Comparison of ENCODE assay signal across 17 cellular contexts in the genomic region with DNA sequence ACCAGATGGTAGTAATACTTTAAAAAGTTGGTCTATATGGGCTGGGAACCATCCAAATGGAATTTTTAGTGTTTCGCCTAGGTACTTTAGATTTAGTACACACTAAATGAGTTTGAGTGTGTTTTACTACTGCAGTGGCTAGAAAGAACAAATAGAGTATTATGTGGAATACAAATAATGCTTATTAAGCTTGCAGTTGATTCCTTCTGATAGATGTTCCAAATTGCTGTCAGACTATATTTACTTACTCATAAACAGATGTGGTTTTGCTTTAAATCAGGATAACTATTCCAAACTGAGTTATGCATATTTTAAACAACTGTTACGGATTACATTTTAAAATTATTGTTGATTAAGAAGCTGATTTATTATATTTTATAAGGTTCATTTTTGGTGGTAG.
DNase-seq lines count a peak whose midpoint lies in the region; ATAC-seq and FAIRE-seq lines count a peak whose summit lies in the region.
"Had no signal": no experiment of that assay in that cellular context is flagged by ENCODE, and none has a peak within 500 bp of the region (broad histone marks: within the 10 kb centered on the region; RNA-seq: fewer than 3 reads in every experiment).

No MANE protein-coding gene starts in this region.

- no peak for ATAC-seq in HG03571 (IDR thresholded peaks at IDR 0.05; ENCODE audit: unreplicated experiment)
- ATAC-seq in GM21786 (IDR thresholded peaks at IDR 0.05; ENCODE audit: unreplicated experiment), result no peak
- ATAC-seq: CD8-positive, alpha-beta T cell; GM12878 had no signal

- FAIRE-seq in islet of Langerhans (lab: Jason Lieb, UNC), result peak; percentile 84
- FAIRE-seq: D721Med, GM12878, GM18507 had no signal

- H3K27ac ChIP-seq in cingulate gyrus (ENCODE audit: low read depth, low read length), result peak overlapping the region; percentile 63
- peak overlapping the region; percentile 20 for H3K27ac ChIP-seq in temporal lobe (ENCODE audit: low read depth, low read length)
- H3K27ac ChIP-seq: 22Rv1 had no signal

- DNase-seq in DMS 273 (lab: John Stamatoyannopoulos, UW; ENCODE audit: unreplicated experiment) (peak; percentile 55), DMS 273 treated with DMSO at 0.1 percent for 48 hours (lab: John Stamatoyannopoulos, UW) (no peak), Ammon's horn (ENCODE audit: low spot score) (no peak)
- DNase-seq: CD8-positive, alpha-beta T cell; COR-L47; DMS79; GOT3; H9 had no signal
